ENCODE assay signal across 8 cellular contexts in the genomic region with DNA sequence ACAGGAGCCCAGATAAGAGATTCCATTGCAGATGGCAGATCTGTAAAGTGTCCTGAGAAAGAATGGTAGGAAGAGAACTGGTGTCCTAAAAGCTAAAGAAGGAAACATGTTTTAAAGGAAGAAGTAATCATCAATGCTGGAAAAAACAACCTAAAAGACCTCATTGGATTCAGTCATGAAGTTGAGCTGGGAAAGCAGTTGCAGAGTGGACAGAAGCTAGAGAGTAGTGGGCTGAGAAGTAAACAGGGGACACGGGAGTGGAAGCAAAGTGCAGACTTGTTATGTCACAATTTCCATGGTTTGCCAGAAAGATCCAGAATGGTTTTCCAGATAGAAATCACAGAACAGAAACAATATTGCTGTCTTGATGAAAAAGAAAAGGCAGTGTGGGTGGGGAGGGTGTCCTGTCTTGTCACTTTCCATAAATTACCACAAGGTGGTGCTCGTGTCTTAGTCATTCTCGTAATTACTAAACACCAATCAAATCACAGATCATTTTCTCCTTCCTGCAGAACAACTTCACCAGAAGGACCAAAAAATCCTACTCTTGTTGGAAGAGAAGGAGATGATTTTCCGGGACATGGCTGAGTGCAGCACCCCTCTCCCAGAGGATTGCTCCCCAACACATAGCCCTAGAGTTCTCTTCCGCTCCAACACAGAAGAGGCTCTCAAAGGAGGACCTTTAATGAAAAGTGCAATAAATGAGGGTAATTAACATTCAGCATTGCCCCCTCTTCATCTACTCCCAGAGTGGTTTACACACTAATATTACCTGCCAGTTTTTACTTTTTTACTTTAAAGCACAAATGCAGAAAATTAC.
A peak's percentile ranks its signal among the peaks of the same experiment; 100 is the strongest.
DNase-seq lines count a peak whose midpoint lies in the region; ATAC-seq and TF ChIP-seq lines count a peak whose summit lies in the region.

No MANE protein-coding gene starts in this region.

- H3K27ac Mint-ChIP-seq in T-cell (peak overlapping the region; percentile 48 to 79), type B pancreatic cell (peak overlapping the region; percentile 8)

- 42 to 45% methylated on average over 5 of the region's 5 CpGs for WGBS in lung, 2 donors

- H3K9me3 ChIP-seq in HEK293 (ENCODE audit: control insufficient read depth, insufficient read depth, low read depth, low read length): peaks cover 2% of the 10 kb centered on the region; the same call in 1 of the 2 replicates
- H3K9me3 ChIP-seq in lung (ENCODE audit: control insufficient read depth in 2 of 2, insufficient read depth in 1 of 2, low read length in 1 of 2): no peaks in the 10 kb centered on the region

- no peak overlapping the region for H3K4me3 Mint-ChIP-seq in T-cell
- H3K4me3 Mint-ChIP-seq in type B pancreatic cell: no peak overlapping the region

- peaks cover 8 to 13% (median 13%) of the 10 kb centered on the region in 3 donors for H3K4me1 Mint-ChIP-seq in T-cell
- peaks cover 6% of the 10 kb centered on the region for H3K4me1 Mint-ChIP-seq in type B pancreatic cell (ENCODE audit: unreplicated experiment)

- H3K27me3 Mint-ChIP-seq in T-cell: no peaks in the 10 kb centered on the region
- H3K27me3 Mint-ChIP-seq in type B pancreatic cell: no peaks in the 10 kb centered on the region

- H3K9me3 Mint-ChIP-seq in T-cell (peaks cover 2 to 10% (median 4%) of the 10 kb centered on the region in 3 donors), type B pancreatic cell (peaks cover 10% of the 10 kb centered on the region)

- peaks cover 58% of the 10 kb centered on the region for H3K36me3 Mint-ChIP-seq in T-cell
- H3K36me3 Mint-ChIP-seq in type B pancreatic cell: peaks cover 46% of the 10 kb centered on the region

- H3K4me1 ChIP-seq in HEK293 (ENCODE audit: control insufficient read depth, insufficient read depth, low read length) (no peaks in the 10 kb centered on the region), lung (ENCODE audit: control insufficient read depth in 2 of 2, insufficient read depth in 2 of 2, low read length in 2 of 2) (peaks cover 1 to 2% of the 10 kb centered on the region in 2 donors)

- POLR2A ChIA-PET in HEK293 (lab: Yijun Ruan, JAX) (no interaction called here), T-cell (lab: Charles Lee) (interaction anchor here (0.6 to 0.7 kb wide), 2 partner anchors 96 to 1094 kb away, joined by 3 read pairs; no protein-coding TSS in a partner anchor)

- CTCF ChIA-PET in HEK293 (lab: Yijun Ruan, JAX): interaction anchor here (0.6 to 2.6 kb wide), 43 partner anchors 10 to 1113 kb away, joined by 3 to 30 read pairs (median 4); no protein-coding TSS in a partner anchor
- CTCF ChIA-PET in T-cell (lab: Charles Lee): interaction anchor here (0.7 to 1.8 kb wide), 9 partner anchors 8 to 112 kb away, joined by 3 to 10 read pairs (median 4); no protein-coding TSS in a partner anchor

- no peak overlapping the region for H3K27ac ChIP-seq in HEK293 (ENCODE audit: extremely low read depth, low read depth, low read length)
- no peak overlapping the region for H3K27ac ChIP-seq in lung (ENCODE audit: low read depth in 1 of 2, low read length in 1 of 2)

- TF ChIP-seq CTCF in HEK293 (tag by site-specific recombination; IDR thresholded peaks at IDR 0.05) (peak; percentile 62), lung (IDR thresholded peaks at IDR 0.05; ENCODE audit: control extremely low read depth, extremely low read depth) (peak; percentile 73), type B pancreatic cell (conservative IDR thresholded peaks at IDR 0.05) (peak; percentile 88)

- H3K27me3 ChIP-seq in lung (ENCODE audit: control insufficient read depth, insufficient read depth): no peaks in the 10 kb centered on the region

- peak; percentile 77 to 87 (median 84) for ATAC-seq in T-cell (replicated peaks in 1 of 4)
- peak; percentile 60 for ATAC-seq in lung (ENCODE audit: insufficient read depth, low FRiP score)

- H3K36me3 ChIP-seq in HEK293 (ENCODE audit: control insufficient read depth in 2 of 2, insufficient read depth in 1 of 2, low read length in 2 of 2) (peaks cover 34 to 69% of the 10 kb centered on the region in 2 experiments), lung (ENCODE audit: control insufficient read depth in 2 of 2, insufficient read depth in 2 of 2, low read length in 2 of 2) (peaks cover 30 to 52% of the 10 kb centered on the region in 2 donors)

- DNase-seq in NCI-H2107 treated with DMSO at 0.1 percent for 48 hours (lab: John Stamatoyannopoulos, UW; ENCODE audit: unreplicated experiment) (peak; percentile 6), NCI-H2107 (lab: John Stamatoyannopoulos, UW) (no peak), NCI-H1417 (lab: John Stamatoyannopoulos, UW) (peak; percentile 41 to 86 (median 54)), T-cell (peak in 19 of 34 experiments; percentile 15 to 56 (median 37)), dermis blood vessel endothelial cell (peak; percentile 81), lung (ENCODE audit: low spot score) (no peak), type B pancreatic cell (ENCODE audit: extremely low spot score, unreplicated experiment) (no peak)

- H3K4me3 ChIP-seq in HEK293 (ENCODE audit: low read depth, low read length) (no peak overlapping the region), lung (no peak overlapping the region)

TF ChIP-seq in HEK293, 187 proteins besides CTCF, POLR2A, EP300 and RAD21:
- no peak for TF ChIP-seq ZNF202 (tag by site-specific recombination; IDR thresholded peaks at IDR 0.05; ENCODE audit: borderline replicate concordance)
- TF ChIP-seq WT1 (tag by site-specific recombination; IDR thresholded peaks at IDR 0.05): no peak
- TF ChIP-seq ZNF600 (tag by site-specific recombination; IDR thresholded peaks at IDR 0.05): 0 out of 2 replicates have a peak, but pooled peaks have one; percentile 20
- TF ChIP-seq ZNF544 (tag by site-specific recombination; IDR thresholded peaks at IDR 0.05): no peak
- no peak for TF ChIP-seq ZNF560 (tag by site-specific recombination; IDR thresholded peaks at IDR 0.05; ENCODE audit: borderline replicate concordance)
- TF ChIP-seq ZFHX2 (tag by site-specific recombination; conservative IDR thresholded peaks at IDR 0.05): peak; percentile 32; the same call in 1 of the 2 replicates
- TF ChIP-seq REPIN1 (tag by site-specific recombination; IDR thresholded peaks at IDR 0.05; ENCODE audit: low read depth): no peak
- TF ChIP-seq ZNF707 (tag by site-specific recombination; IDR thresholded peaks at IDR 0.05): no peak
- peak; percentile 47; the same call in 1 of the 2 replicates for TF ChIP-seq ZBTB17 (tag by site-specific recombination; IDR thresholded peaks at IDR 0.05)
- no peak for TF ChIP-seq OVOL3 (tag by site-specific recombination; IDR thresholded peaks at IDR 0.05)
- peak; percentile 85 for TF ChIP-seq ZNF654 (tag by site-specific recombination; IDR thresholded peaks at IDR 0.05; ENCODE audit: low read depth)
- peak; percentile 17; the same call in 1 of the 2 replicates for TF ChIP-seq EGR2 (tag by site-specific recombination; IDR thresholded peaks at IDR 0.05; ENCODE audit: low read depth)
- no peak for TF ChIP-seq ZNF658 (tag by site-specific recombination; IDR thresholded peaks at IDR 0.05)
- no peak for TF ChIP-seq ZNF292 (tag by site-specific recombination; IDR thresholded peaks at IDR 0.05; ENCODE audit: borderline replicate concordance, low read depth)
- TF ChIP-seq, protein P1, sequence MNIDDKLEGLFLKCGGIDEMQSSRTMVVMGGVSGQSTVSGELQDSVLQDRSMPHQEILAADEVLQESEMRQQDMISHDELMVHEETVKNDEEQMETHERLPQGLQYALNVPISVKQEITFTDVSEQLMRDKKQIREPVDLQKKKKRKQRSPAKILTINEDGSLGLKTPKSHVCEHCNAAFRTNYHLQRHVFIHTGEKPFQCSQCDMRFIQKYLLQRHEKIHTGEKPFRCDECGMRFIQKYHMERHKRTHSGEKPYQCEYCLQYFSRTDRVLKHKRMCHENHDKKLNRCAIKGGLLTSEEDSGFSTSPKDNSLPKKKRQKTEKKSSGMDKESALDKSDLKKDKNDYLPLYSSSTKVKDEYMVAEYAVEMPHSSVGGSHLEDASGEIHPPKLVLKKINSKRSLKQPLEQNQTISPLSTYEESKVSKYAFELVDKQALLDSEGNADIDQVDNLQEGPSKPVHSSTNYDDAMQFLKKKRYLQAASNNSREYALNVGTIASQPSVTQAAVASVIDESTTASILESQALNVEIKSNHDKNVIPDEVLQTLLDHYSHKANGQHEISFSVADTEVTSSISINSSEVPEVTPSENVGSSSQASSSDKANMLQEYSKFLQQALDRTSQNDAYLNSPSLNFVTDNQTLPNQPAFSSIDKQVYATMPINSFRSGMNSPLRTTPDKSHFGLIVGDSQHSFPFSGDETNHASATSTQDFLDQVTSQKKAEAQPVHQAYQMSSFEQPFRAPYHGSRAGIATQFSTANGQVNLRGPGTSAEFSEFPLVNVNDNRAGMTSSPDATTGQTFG (tag by site-specific recombination; IDR thresholded peaks at IDR 0.05; ENCODE audit: borderline replicate concordance): no peak
- no peak for TF ChIP-seq ZNF501 (tag by site-specific recombination; IDR thresholded peaks at IDR 0.05)

Comparison
In these comparisons a context has a peak if more than half of its experiments do, and no peak if none do; other contexts are left out.
1. DNase-seq: peak in NCI-H2107 treated with DMSO at 0.1 percent for 48 hours (single experiment), NCI-H1417 (3 of 3), T-cell (19 of 34) and dermis blood vessel endothelial cell (single experiment); none in NCI-H2107 (single experiment), lung (single experiment) and type B pancreatic cell (single experiment).
2. Peak in every context shown above with its lines, with median percentiles within 50 percentile points of each other: CTCF ChIP-seq.